8 cellular contexts compared by ENCODE assay signal in genomic region chr7:129825005-129825553, GRCh38.
A peak's percentile ranks its signal among the peaks of the same experiment; 100 is the strongest.
DNase-seq lines count a peak whose midpoint lies in the region; ATAC-seq and TF ChIP-seq lines count a peak whose summit lies in the region.

No MANE protein-coding gene starts in this region.

- intact Hi-C loops in heart right ventricle (cut with DNase I), result loop anchor here in 9 of 10 donors (2.0 to 10.0 kb wide), 10 partner anchors 127 to 460 kb away; partner anchors contain the start of gene UBE2H (in 2 of the 9)

- peaks cover 12% of the 10 kb centered on the region for H3K4me1 Mint-ChIP-seq in activated naive CD8-positive, alpha-beta T cell (ENCODE audit: low read depth)

- H3K9me3 Mint-ChIP-seq in activated naive CD8-positive, alpha-beta T cell (ENCODE audit: low read depth), result no peaks in the 10 kb centered on the region

- 1 to 2% methylated on average over 23 of the region's 23 CpGs for WGBS in heart right ventricle, 2 donors

- no peaks in the 10 kb centered on the region for H3K9me3 ChIP-seq in heart right ventricle
- no peaks in the 10 kb centered on the region for H3K9me3 ChIP-seq in parathyroid adenoma (ENCODE audit: control insufficient read depth, low read length)

- H2AFZ ChIP-seq in parathyroid adenoma, result peak overlapping the region; percentile 86

- H3K4me3 Mint-ChIP-seq in activated naive CD8-positive, alpha-beta T cell, result peak overlapping the region; percentile 86

- no peaks in the 10 kb centered on the region for H3K79me2 ChIP-seq in parathyroid adenoma

- H3K27me3 Mint-ChIP-seq in activated naive CD8-positive, alpha-beta T cell, result peaks cover 1% of the 10 kb centered on the region

- ATAC-seq in heart right ventricle, result peak; percentile 47 to 81 (median 72)

- H3K27me3 ChIP-seq in HL-60 (ENCODE audit: insufficient read depth, poor library complexity, severe bottlenecking) (no peaks in the 10 kb centered on the region), heart right ventricle (no peaks in the 10 kb centered on the region), parathyroid adenoma (ENCODE audit: control insufficient read depth, insufficient read depth, low read length) (no peaks in the 10 kb centered on the region)

- no peaks in the 10 kb centered on the region for H3K36me3 Mint-ChIP-seq in activated naive CD8-positive, alpha-beta T cell

- DNase-seq in DMS153 (lab: John Stamatoyannopoulos, UW), result peak; percentile 93
- DNase-seq in GM20000 (ENCODE audit: low spot score), result peak; percentile 62
- no peak for DNase-seq in HL-60 (ENCODE audit: low read depth in 1 of 2, low spot score in 1 of 2)
- peak; percentile 98 for DNase-seq in NCI-H82 (lab: John Stamatoyannopoulos, UW)
- DNase-seq in heart right ventricle, result peak; percentile 38 to 60
- DNase-seq in effector CD8-positive, alpha-beta T cell (lab: John Stamatoyannopoulos, UW), result no peak

- no peak overlapping the region for H3K9ac ChIP-seq in parathyroid adenoma

- no peak overlapping the region for H3K27ac Mint-ChIP-seq in activated naive CD8-positive, alpha-beta T cell

- H3K4me2 ChIP-seq in parathyroid adenoma (ENCODE audit: low read length), result peak overlapping the region; percentile 86

- no peaks in the 10 kb centered on the region for H3K36me3 ChIP-seq in heart right ventricle
- H3K36me3 ChIP-seq in parathyroid adenoma (ENCODE audit: control insufficient read depth, insufficient read depth, low read length), result no peaks in the 10 kb centered on the region

- H3K27ac ChIP-seq in HL-60 (replicated peaks) (no peak overlapping the region), heart right ventricle (peak overlapping the region in 6 of 10 donors; percentile 39 to 76 (median 56)), parathyroid adenoma (peak overlapping the region; percentile 51)

- H3K4me1 ChIP-seq in heart right ventricle, result peaks cover 9 to 29% (median 24%) of the 10 kb centered on the region in 9 donors
- H3K4me1 ChIP-seq in parathyroid adenoma, result peaks cover 3% of the 10 kb centered on the region

- TF ChIP-seq CTCF in GM20000 (IDR thresholded peaks at IDR 0.05; ENCODE audit: extremely low read depth, missing control alignments), result peak; percentile 14
- TF ChIP-seq CTCF in HL-60 (IDR thresholded peaks at IDR 0.05; ENCODE audit: insufficient read depth, low read length), result no peak
- TF ChIP-seq CTCF in heart right ventricle (IDR thresholded peaks at IDR 0.05), result peak in 3 of 9 donors; percentile 10 to 45 (median 29)
- peak; percentile 27 for TF ChIP-seq CTCF in parathyroid adenoma (IDR thresholded peaks at IDR 0.05)

- H3K4me3 ChIP-seq in HL-60 (replicated peaks; ENCODE audit: insufficient read depth, low read length), result peak overlapping the region; percentile 78
- peak overlapping the region; percentile 47 to 90 (median 67) for H3K4me3 ChIP-seq in heart right ventricle
- peak overlapping the region; percentile 49 for H3K4me3 ChIP-seq in parathyroid adenoma (ENCODE audit: low read depth, low read length)

Comparison
In these comparisons a context has a peak if more than half of its experiments do, and no peak if none do; other contexts are left out.
1. DNase-seq: peak in DMS153 (single experiment), GM20000 (single experiment), NCI-H82 (single experiment) and heart right ventricle (2 of 2); none in HL-60 (0 of 2) and effector CD8-positive, alpha-beta T cell (single experiment).
2. Peak in every context shown above with its lines, with median percentiles within 50 percentile points of each other: H3K4me3 ChIP-seq.